Comparison of ENCODE assay signal across 17 cellular contexts in the genomic region with DNA sequence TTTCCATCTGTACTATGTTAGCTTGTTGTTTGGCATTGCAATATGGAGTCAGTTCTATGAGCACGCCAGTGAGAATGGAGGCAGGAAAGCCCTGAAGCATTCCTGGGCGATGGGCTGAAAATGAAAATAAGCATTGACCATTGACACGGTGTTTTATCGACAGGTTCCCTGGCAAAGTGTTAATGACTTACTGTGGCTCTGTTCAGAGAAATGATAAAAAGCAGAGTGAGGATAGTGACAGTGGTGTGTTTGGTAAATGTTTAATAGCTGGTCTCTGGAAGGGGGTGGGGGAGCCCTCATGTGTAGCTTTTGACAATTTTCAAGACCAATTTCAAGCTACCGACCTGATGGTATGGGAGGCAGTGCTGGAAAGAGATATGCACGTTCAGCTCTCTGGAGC.
"Had no signal": no experiment of that assay in that cellular context is flagged by ENCODE, and none has a peak within 500 bp of the region (broad histone marks: within the 10 kb centered on the region; RNA-seq: fewer than 3 reads in every experiment).

No MANE protein-coding gene starts in this region.

- H3K36me3 Mint-ChIP-seq: activated naive CD8-positive, alpha-beta T cell treated with anti-CD3 and anti-CD28 coated beads for 36 hours; mesothelial cell of epicardium; natural killer cell had no signal

- H3K9me3 Mint-ChIP-seq: mesothelial cell of epicardium; stimulated activated naive CD8-positive, alpha-beta T cell treated with anti-CD3 and anti-CD28 coated beads, Interleukin-15, Interleukin-2, amounts not matched to agents 100 ng/mL and 50 ng/mL, for 24 hours had no signal

- H3K4me3 Mint-ChIP-seq: activated naive CD8-positive, alpha-beta T cell treated with anti-CD3 and anti-CD28 coated beads for 36 hours; mesothelial cell of epicardium; natural killer cell; stimulated activated naive CD8-positive, alpha-beta T cell treated with anti-CD3 and anti-CD28 coated beads, Interleukin-15, Interleukin-2, amounts not matched to agents 100 ng/mL and 50 ng/mL, for 24 hours had no signal

- H3K27me3 Mint-ChIP-seq: activated naive CD8-positive, alpha-beta T cell treated with anti-CD3 and anti-CD28 coated beads for 36 hours; stimulated activated naive CD8-positive, alpha-beta T cell treated with anti-CD3 and anti-CD28 coated beads, Interleukin-15, Interleukin-2, amounts not matched to agents 100 ng/mL and 50 ng/mL, for 24 hours had no signal

- DNase-seq: activated CD4-positive, alpha-beta T cell treated with anti-CD3 and anti-CD28 coated beads for 4 hours; activated CD4-positive, alpha-beta T cell treated with anti-CD3 and anti-CD28 coated beads, Interleukin-2, amount 50 U/mL, for 48 hours; activated CD4-positive, CD25-positive, alpha-beta regulatory T cell; activated naive CD4-positive, alpha-beta T cell treated with Interleukin-2 at 50 U/mL for 16 hours; activated naive CD8-positive, alpha-beta T cell treated with anti-CD3 and anti-CD28 coated beads for 36 hours; activated T-cell treated with anti-CD3 and anti-CD28 coated beads, Interleukin-2, amount 50 U/mL, for 48 hours; esophagus squamous epithelium; gastrocnemius medialis; head of caudate nucleus; left colon; natural killer cell; stimulated activated CD4-positive, alpha-beta T cell treated with anti-CD3 and anti-CD28 coated beads, Interleukin-1b, Interleukin-23, amount 100 ng/mL, for 48 hours; substantia nigra; tibial artery had no signal

- H3K4me1 Mint-ChIP-seq: activated naive CD8-positive, alpha-beta T cell treated with anti-CD3 and anti-CD28 coated beads for 36 hours; natural killer cell had no signal

- H3K27ac Mint-ChIP-seq: activated naive CD8-positive, alpha-beta T cell treated with anti-CD3 and anti-CD28 coated beads for 36 hours; mesothelial cell of epicardium; natural killer cell; stimulated activated naive CD8-positive, alpha-beta T cell treated with anti-CD3 and anti-CD28 coated beads, Interleukin-15, Interleukin-2, amounts not matched to agents 100 ng/mL and 50 ng/mL, for 24 hours had no signal

- ATAC-seq: gastrocnemius medialis, left colon, natural killer cell, right cardiac atrium had no signal
